Comparison of ENCODE assay signal across 9 cellular contexts in the genomic region with DNA sequence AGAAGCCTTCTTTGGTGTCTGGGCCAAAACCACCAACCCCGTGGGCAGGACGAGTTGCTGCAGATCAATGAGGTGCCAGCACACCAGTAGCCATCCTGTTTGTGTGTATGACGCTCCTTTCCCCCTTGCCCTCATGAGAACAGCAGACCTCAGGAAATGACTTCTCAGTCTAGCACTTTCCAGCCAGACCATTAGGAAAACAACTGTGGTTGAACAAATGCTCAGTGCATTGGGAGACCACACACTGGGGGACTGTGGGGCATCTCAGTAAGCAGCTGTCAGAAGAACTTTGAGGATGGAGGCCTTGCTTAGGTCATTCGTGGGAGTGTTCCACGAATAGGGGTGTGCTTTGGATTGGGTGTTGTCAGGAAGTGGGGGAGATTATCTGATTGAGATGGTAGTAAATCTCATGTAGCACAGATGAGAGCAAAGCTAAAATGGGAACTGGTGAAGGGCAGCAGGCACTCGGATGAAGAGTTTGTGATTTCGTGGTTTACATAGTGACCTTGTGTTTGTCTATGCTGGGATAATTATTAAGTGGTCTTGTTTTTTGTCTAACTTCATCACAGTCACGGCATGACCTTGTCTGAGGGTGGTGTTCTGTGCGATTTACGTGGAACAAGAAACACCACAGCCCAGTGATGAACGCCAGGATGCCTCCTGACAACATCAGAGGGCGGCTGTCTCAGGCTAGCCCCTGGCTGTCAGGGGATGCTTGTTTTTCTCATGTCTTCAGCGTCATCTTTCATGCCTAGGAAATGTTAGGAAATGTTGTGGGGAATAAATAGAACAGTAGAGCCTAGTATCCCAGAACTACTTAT.
DNase-seq lines count a peak whose midpoint lies in the region; ATAC-seq and TF ChIP-seq lines count a peak whose summit lies in the region.
"Had no signal": no experiment of that assay in that cellular context is flagged by ENCODE, and none has a peak within 500 bp of the region (broad histone marks: within the 10 kb centered on the region; RNA-seq: fewer than 3 reads in every experiment).

No MANE protein-coding gene starts in this region.

- no peaks in the 10 kb centered on the region for H3K9me3 Mint-ChIP-seq in activated naive CD4-positive, alpha-beta T cell treated with anti-CD3 and anti-CD28 coated beads for 36 hours
- no peaks in the 10 kb centered on the region for H3K9me3 Mint-ChIP-seq in activated T-helper 2 cell treated with anti-CD3 and anti-CD28 coated beads, Interferon-gamma antibody, Interleukin-2, Interleukin-4, amounts not matched to agents 10 μg/mL and 5 μg/mL and 100 μg/mL, durations not matched to agents 14 hours and 24 hours and 36 hours

- intact Hi-C loops in activated naive CD4-positive, alpha-beta T cell treated with anti-CD3 and anti-CD28 coated beads for 36 hours (cut with micrococcal nuclease), result loop anchor here (2.0 kb wide), 1 partner anchor 76 kb away; no protein-coding TSS in a partner anchor
- intact Hi-C loops in activated T-helper 2 cell treated with anti-CD3 and anti-CD28 coated beads, Interferon-gamma antibody, Interleukin-2, Interleukin-4, amounts not matched to agents 10 μg/mL and 5 μg/mL and 100 μg/mL, durations not matched to agents 14 hours and 24 hours and 36 hours (cut with micrococcal nuclease), result loop anchor here (5.0 kb wide), 3 partner anchors 73 to 393 kb away; no protein-coding TSS in a partner anchor
- intact Hi-C loops in right cardiac atrium (cut with DNase I) (loop anchor here in 1 of 4 donors (10.0 kb wide), 1 partner anchor 66 kb away; the partner anchor contains the start of gene USP46), tibial artery (cut with DNase I; ENCODE audit: low total_unique reads) (no loop called here), esophagus squamous epithelium (cut with DNase I) (no loop called here)

- H3K27me3 Mint-ChIP-seq in activated naive CD4-positive, alpha-beta T cell treated with anti-CD3 and anti-CD28 coated beads for 36 hours (ENCODE audit: low read depth), result peaks cover 4% of the 10 kb centered on the region
- H3K27me3 Mint-ChIP-seq in activated T-helper 2 cell treated with anti-CD3 and anti-CD28 coated beads, Interferon-gamma antibody, Interleukin-2, Interleukin-4, amounts not matched to agents 10 μg/mL and 5 μg/mL and 100 μg/mL, durations not matched to agents 14 hours and 24 hours and 36 hours (ENCODE audit: low read depth), result peaks cover 3% of the 10 kb centered on the region

- H3K4me3 Mint-ChIP-seq in activated naive CD4-positive, alpha-beta T cell treated with anti-CD3 and anti-CD28 coated beads for 36 hours, result no peak overlapping the region
- peak overlapping the region; percentile 0 for H3K4me3 Mint-ChIP-seq in activated T-helper 2 cell treated with anti-CD3 and anti-CD28 coated beads, Interferon-gamma antibody, Interleukin-2, Interleukin-4, amounts not matched to agents 10 μg/mL and 5 μg/mL and 100 μg/mL, durations not matched to agents 14 hours and 24 hours and 36 hours (ENCODE audit: low read depth)

- H3K36me3 ChIP-seq in tibial artery (peaks cover 0 to 17% (median 7%) of the 10 kb centered on the region in 3 donors), suprapubic skin (peaks cover 5% of the 10 kb centered on the region), esophagus squamous epithelium (peaks cover 0 to 22% (median 0%) of the 10 kb centered on the region in 3 donors)

- H3K27ac Mint-ChIP-seq in activated naive CD4-positive, alpha-beta T cell treated with anti-CD3 and anti-CD28 coated beads for 36 hours, result no peak overlapping the region
- H3K27ac Mint-ChIP-seq in activated T-helper 2 cell treated with anti-CD3 and anti-CD28 coated beads, Interferon-gamma antibody, Interleukin-2, Interleukin-4, amounts not matched to agents 10 μg/mL and 5 μg/mL and 100 μg/mL, durations not matched to agents 14 hours and 24 hours and 36 hours, result peak overlapping the region; percentile 53

- H3K4me3 ChIP-seq in right cardiac atrium (ENCODE audit: low read length), result no peak overlapping the region
- no peak overlapping the region for H3K4me3 ChIP-seq in tibial artery
- H3K4me3 ChIP-seq in suprapubic skin, result no peak overlapping the region
- H3K4me3 ChIP-seq in esophagus squamous epithelium, result no peak overlapping the region

- DNase-seq in activated naive CD4-positive, alpha-beta T cell treated with anti-CD3 and anti-CD28 coated beads for 36 hours, result peak; percentile 5
- DNase-seq in activated naive CD4-positive, alpha-beta T cell (lab: John Stamatoyannopoulos, UW), result no peak
- DNase-seq in activated T-helper 2 cell treated with anti-CD3 and anti-CD28 coated beads, Interferon-gamma antibody, Interleukin-2, Interleukin-4, amounts not matched to agents 10 μg/mL and 5 μg/mL and 100 μg/mL, durations not matched to agents 14 hours and 24 hours and 36 hours (ENCODE audit: low spot score), result peak; percentile 25
- DNase-seq in right cardiac atrium, result no peak
- no peak for DNase-seq in tibial artery
- no peak for DNase-seq in suprapubic skin (ENCODE audit: low spot score in 2 of 2)
- DNase-seq in esophagus squamous epithelium (lab: John Stamatoyannopoulos, UW), result no peak
- DNase-seq: NCI-H187 treated with DMSO at 0.1 percent for 48 hours had no signal

- 61% methylated on average over 13 of the region's 13 CpGs for WGBS in right cardiac atrium
- 67% methylated on average over 13 of the region's 13 CpGs for WGBS in suprapubic skin
- 61 to 63% methylated on average over 13 of the region's 13 CpGs for WGBS in esophagus squamous epithelium, 2 donors

- TF ChIP-seq POLR2A in suprapubic skin (IDR thresholded peaks at IDR 0.05), result no peak
- TF ChIP-seq POLR2A in esophagus squamous epithelium (IDR thresholded peaks at IDR 0.05), result no peak

- H3K4me1 ChIP-seq in right cardiac atrium (ENCODE audit: control insufficient read depth, insufficient read depth, low read length), result peaks cover 11% of the 10 kb centered on the region
- H3K4me1 ChIP-seq in tibial artery, result peaks cover 0 to 34% (median 9%) of the 10 kb centered on the region in 4 donors
- peaks cover 7% of the 10 kb centered on the region for H3K4me1 ChIP-seq in suprapubic skin
- no peaks in the 10 kb centered on the region for H3K4me1 ChIP-seq in esophagus squamous epithelium

- H3K4me1 Mint-ChIP-seq in activated naive CD4-positive, alpha-beta T cell treated with anti-CD3 and anti-CD28 coated beads for 36 hours (ENCODE audit: low read depth), result peaks cover 6% of the 10 kb centered on the region
- H3K4me1 Mint-ChIP-seq in activated T-helper 2 cell treated with anti-CD3 and anti-CD28 coated beads, Interferon-gamma antibody, Interleukin-2, Interleukin-4, amounts not matched to agents 10 μg/mL and 5 μg/mL and 100 μg/mL, durations not matched to agents 14 hours and 24 hours and 36 hours (ENCODE audit: low read depth), result peaks cover 17% of the 10 kb centered on the region

- CTCF ChIA-PET in activated naive CD4-positive, alpha-beta T cell treated with anti-CD3 and anti-CD28 coated beads for 36 hours (lab: Charles Lee), result interaction anchor here (1.7 kb wide), 1 partner anchor 394 kb away, joined by 5 read pairs; no protein-coding TSS in a partner anchor

- TF ChIP-seq CTCF in tibial artery (IDR thresholded peaks at IDR 0.05) (no peak), suprapubic skin (IDR thresholded peaks at IDR 0.05) (no peak), esophagus squamous epithelium (IDR thresholded peaks at IDR 0.05) (no peak)

- no peaks in the 10 kb centered on the region for H3K36me3 Mint-ChIP-seq in activated naive CD4-positive, alpha-beta T cell treated with anti-CD3 and anti-CD28 coated beads for 36 hours (ENCODE audit: low read depth)
- H3K36me3 Mint-ChIP-seq in activated T-helper 2 cell treated with anti-CD3 and anti-CD28 coated beads, Interferon-gamma antibody, Interleukin-2, Interleukin-4, amounts not matched to agents 10 μg/mL and 5 μg/mL and 100 μg/mL, durations not matched to agents 14 hours and 24 hours and 36 hours (ENCODE audit: low read depth), result no peaks in the 10 kb centered on the region

- H3K27me3 ChIP-seq in right cardiac atrium (ENCODE audit: control insufficient read depth, insufficient read depth) (no peaks in the 10 kb centered on the region), tibial artery (no peaks in the 10 kb centered on the region), suprapubic skin (no peaks in the 10 kb centered on the region), esophagus squamous epithelium (no peaks in the 10 kb centered on the region)

- no peak for TF ChIP-seq EP300 in suprapubic skin (IDR thresholded peaks at IDR 0.05)

- ATAC-seq in right cardiac atrium, result peak in 1 of 2 donors; percentile 27
- no peak for ATAC-seq in GM19324 (IDR thresholded peaks at IDR 0.05; ENCODE audit: low FRiP score, unreplicated experiment)

- H3K9me3 ChIP-seq in right cardiac atrium (ENCODE audit: control insufficient read depth, low read length), result no peaks in the 10 kb centered on the region
- H3K9me3 ChIP-seq in tibial artery, result no peaks in the 10 kb centered on the region
- H3K9me3 ChIP-seq in suprapubic skin, result no peaks in the 10 kb centered on the region
- no peaks in the 10 kb centered on the region for H3K9me3 ChIP-seq in esophagus squamous epithelium

- H3K27ac ChIP-seq in right cardiac atrium (ENCODE audit: low read length) (peak overlapping the region; percentile 69), tibial artery (peak overlapping the region; percentile 8 to 43), suprapubic skin (no peak overlapping the region), esophagus squamous epithelium (no peak overlapping the region)

Comparison
In these comparisons a context has a peak if more than half of its experiments do, and no peak if none do; other contexts are left out.
1. DNase-seq: peak in activated naive CD4-positive, alpha-beta T cell treated with anti-CD3 and anti-CD28 coated beads for 36 hours (single experiment) and activated T-helper 2 cell treated with anti-CD3 and anti-CD28 coated beads, Interferon-gamma antibody, Interleukin-2, Interleukin-4, amounts not matched to agents 10 μg/mL and 5 μg/mL and 100 μg/mL, durations not matched to agents 14 hours and 24 hours and 36 hours (single experiment); none in activated naive CD4-positive, alpha-beta T cell (0 of 4), right cardiac atrium (0 of 3), tibial artery (0 of 2), suprapubic skin (0 of 2) and esophagus squamous epithelium (single experiment).
2. H3K27ac ChIP-seq: peak in right cardiac atrium (single experiment) and tibial artery (2 of 2); none in suprapubic skin (single experiment) and esophagus squamous epithelium (0 of 4).
3. intact Hi-C loops: an anchor here in activated naive CD4-positive, alpha-beta T cell treated with anti-CD3 and anti-CD28 coated beads for 36 hours (2.0 kb wide) and activated T-helper 2 cell treated with anti-CD3 and anti-CD28 coated beads, Interferon-gamma antibody, Interleukin-2, Interleukin-4, amounts not matched to agents 10 μg/mL and 5 μg/mL and 100 μg/mL, durations not matched to agents 14 hours and 24 hours and 36 hours (5.0 kb wide); none called in tibial artery and esophagus squamous epithelium.